In genomic region chr1:229854620-229855019, GRCh38 we compare ENCODE assay signal across 31 cellular contexts.
"Had no signal": no experiment of that assay in that cellular context is flagged by ENCODE, and none has a peak within 500 bp of the region (broad histone marks: within the 10 kb centered on the region; RNA-seq: fewer than 3 reads in every experiment).

No MANE protein-coding gene starts in this region.

- ATAC-seq: left colon; left lung; lower lobe of right lung; naive thymus-derived CD4-positive, alpha-beta T cell; natural killer cell treated with Interleukin-12 subunit alpha and Interleukin-12 subunit beta and Interleukin-15 and Interleukin-18, amount 100 ng/mL, for 72 hours; pancreas; right cardiac atrium; sciatic nerve; stimulated activated effector memory CD8-positive, alpha-beta T cell treated with anti-CD3 and anti-CD28 coated beads, Interleukin-12 subunit alpha, Interleukin-12 subunit beta, amount 100 ng/mL, for 72 hours; stimulated activated naive CD8-positive, alpha-beta T cell treated with anti-CD3 and anti-CD28 coated beads, Interleukin-15, Interleukin-2, amounts not matched to agents 100 U/mL and 50 U/mL, for 24 hours had no signal

- H3K4me1 Mint-ChIP-seq: mesothelial cell of epicardium had no signal

- H3K4me1 ChIP-seq: left lung, lower lobe of right lung, pancreas, prostate gland, stomach, testis, thyroid gland, transverse colon, upper lobe of left lung, vagina had no signal

- H3K36me3 Mint-ChIP-seq: immature natural killer cell; mesothelial cell of epicardium; naive thymus-derived CD4-positive, alpha-beta T cell; natural killer cell treated with Interleukin-12 subunit alpha and Interleukin-12 subunit beta and Interleukin-15 and Interleukin-18, amount 100 ng/mL, for 72 hours; stimulated activated effector memory CD8-positive, alpha-beta T cell treated with anti-CD3 and anti-CD28 coated beads, Interleukin-12 subunit alpha, Interleukin-12 subunit beta, amount 100 ng/mL, for 72 hours had no signal

- H3K4me3 ChIP-seq: left lung, lower lobe of right lung, pancreas, prostate gland, skin epidermis, stomach, testis, thyroid gland, transverse colon, upper lobe of left lung, vagina had no signal

- DNase-seq: hypothalamus; immature natural killer cell; kidney; left colon; left lung; lower lobe of right lung; mammary epithelial cell; mesendoderm; naive thymus-derived CD4-positive, alpha-beta T cell; pancreas; posterior cingulate gyrus; retina; right cardiac atrium; stimulated activated CD4-positive, alpha-beta T cell treated with anti-CD3 and anti-CD28 coated beads, Interleukin-12 subunit alpha, Interleukin-12 subunit beta, amount 100 ng/mL, for 4 hours; stimulated activated CD4-positive, alpha-beta T cell treated with anti-CD3 and anti-CD28 coated beads, Interleukin-15, amount 100 ng/mL, for 24 hours; stimulated activated CD4-positive, alpha-beta T cell treated with anti-CD3 and anti-CD28 coated beads, Interleukin-2, amount 100 ng/mL, for 24 hours; stimulated activated CD4-positive, alpha-beta T cell treated with anti-CD3 and anti-CD28 coated beads, Interleukin-4, amount 100 ng/mL, for 1 hour; stimulated activated naive CD8-positive, alpha-beta T cell treated with anti-CD3 and anti-CD28 coated beads, Interleukin-15, Interleukin-2, amounts not matched to agents 100 U/mL and 50 U/mL, for 24 hours; stomach; testis; thyroid gland; transverse colon; upper lobe of left lung had no signal

- H3K27me3 ChIP-seq: left lung, pancreas, stomach, testis, thyroid gland, transverse colon, upper lobe of left lung, vagina had no signal

- H3K4me3 Mint-ChIP-seq: mesothelial cell of epicardium; natural killer cell treated with Interleukin-12 subunit alpha and Interleukin-12 subunit beta and Interleukin-15 and Interleukin-18, amount 100 ng/mL, for 72 hours; stimulated activated effector memory CD8-positive, alpha-beta T cell treated with anti-CD3 and anti-CD28 coated beads, Interleukin-12 subunit alpha, Interleukin-12 subunit beta, amount 100 ng/mL, for 72 hours had no signal

- H3K9me3 Mint-ChIP-seq: immature natural killer cell; mesothelial cell of epicardium; naive thymus-derived CD4-positive, alpha-beta T cell; natural killer cell treated with Interleukin-12 subunit alpha and Interleukin-12 subunit beta and Interleukin-15 and Interleukin-18, amount 100 ng/mL, for 72 hours; stimulated activated effector memory CD8-positive, alpha-beta T cell treated with anti-CD3 and anti-CD28 coated beads, Interleukin-12 subunit alpha, Interleukin-12 subunit beta, amount 100 ng/mL, for 72 hours had no signal

- H3K27ac Mint-ChIP-seq: immature natural killer cell; mesothelial cell of epicardium; natural killer cell treated with Interleukin-12 subunit alpha and Interleukin-12 subunit beta and Interleukin-15 and Interleukin-18, amount 100 ng/mL, for 72 hours; stimulated activated effector memory CD8-positive, alpha-beta T cell treated with anti-CD3 and anti-CD28 coated beads, Interleukin-12 subunit alpha, Interleukin-12 subunit beta, amount 100 ng/mL, for 72 hours had no signal

- FAIRE-seq: islet of Langerhans, kidney, pancreas had no signal

- H3K27ac ChIP-seq: left lung, lower lobe of right lung, pancreas, prostate gland, skin epidermis, stomach, testis, thyroid gland, transverse colon, upper lobe of left lung, vagina had no signal
